9 cellular contexts compared by ENCODE assay signal in the genomic region with DNA sequence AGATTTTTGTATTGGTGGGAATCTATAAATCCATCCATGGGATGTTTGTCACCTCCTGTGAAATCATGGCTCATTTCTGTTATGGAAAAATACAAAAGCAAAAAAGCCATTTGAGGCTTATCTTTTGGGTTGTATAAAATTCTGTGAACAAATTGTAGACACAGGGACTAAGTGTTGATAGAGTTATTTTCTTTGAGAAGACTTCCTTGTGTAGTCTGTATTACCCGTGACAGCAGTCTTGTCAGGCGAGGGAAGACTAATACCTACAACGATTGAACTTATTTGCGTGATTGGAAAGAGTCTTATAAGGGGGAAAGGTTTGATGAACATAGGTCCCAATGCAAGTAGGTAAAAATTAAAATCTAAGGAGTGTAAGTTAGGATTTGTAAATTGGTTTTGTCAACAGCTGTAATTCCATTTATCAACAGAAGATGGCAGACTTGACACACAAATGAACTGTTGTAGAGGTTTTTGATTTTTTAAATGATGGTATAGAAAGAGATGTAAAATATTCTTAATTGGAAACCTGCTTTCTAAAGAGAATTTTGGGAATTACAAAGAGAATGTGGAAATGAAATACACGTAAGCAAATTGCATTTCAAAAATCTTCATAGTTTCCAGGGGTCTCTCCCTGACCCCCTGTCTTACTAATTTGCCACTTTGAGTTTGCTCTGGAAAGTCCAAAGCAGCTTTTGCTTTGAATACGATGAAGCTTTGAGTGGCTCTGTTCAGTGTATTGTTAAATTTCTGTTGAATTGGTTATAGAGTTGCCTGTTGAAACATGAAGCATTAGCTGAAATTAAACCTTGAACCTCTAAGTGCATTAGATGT.
DNase-seq lines count a peak whose midpoint lies in the region; ATAC-seq, FAIRE-seq and TF ChIP-seq lines count a peak whose summit lies in the region.
"Had no signal": no experiment of that assay in that cellular context is flagged by ENCODE, and none has a peak within 500 bp of the region (broad histone marks: within the 10 kb centered on the region; RNA-seq: fewer than 3 reads in every experiment).

No MANE protein-coding gene starts in this region.

- H3K4me3 ChIP-seq in DND-41 (ENCODE audit: low read depth in 1 of 2, low read length in 2 of 2) = no peak overlapping the region
- H3K4me3 ChIP-seq: SJSA1 had no signal

- TF ChIP-seq CTCF in DND-41 (IDR thresholded peaks at IDR 0.05; ENCODE audit: borderline replicate concordance, extremely low read depth, low read length, poor library complexity, severe bottlenecking) = peak; percentile 80

- no peak overlapping the region for H3K27ac ChIP-seq in DND-41 (ENCODE audit: low read length)
- H3K27ac ChIP-seq: SJSA1 had no signal

- DNase-seq in DND-41 = no peak
- DNase-seq in HTR-8/SVneo (ENCODE audit: insufficient read length, low spot score) = peak; percentile 13
- peak; percentile 50 for DNase-seq in astrocyte of the hippocampus (ENCODE audit: low read depth, low spot score)
- DNase-seq in left kidney (ENCODE audit: low read depth, low spot score) = peak; percentile 38
- no peak for DNase-seq in NCI-H345 treated with DMSO at 0.1 percent for 48 hours (lab: John Stamatoyannopoulos, UW; ENCODE audit: unreplicated experiment)
- DNase-seq in GF-D8 (lab: John Stamatoyannopoulos, UW) = no peak
- DNase-seq in UCSD-AML1 (lab: John Stamatoyannopoulos, UW; ENCODE audit: unreplicated experiment) = no peak
- DNase-seq in middle frontal gyrus (ENCODE audit: extremely low spot score, low spot score) = no peak

- H3K9ac ChIP-seq in DND-41 (ENCODE audit: low read depth, low read length) = no peak overlapping the region

- H3K9me3 ChIP-seq in DND-41 (ENCODE audit: insufficient read depth, low read length, severe bottlenecking) = no peaks in the 10 kb centered on the region
- H3K9me3 ChIP-seq: SJSA1 had no signal

- H2AFZ ChIP-seq in DND-41 (ENCODE audit: low read depth, low read length) = no peak overlapping the region

- H3K79me2 ChIP-seq in DND-41 (ENCODE audit: insufficient read depth, low read length) = no peaks in the 10 kb centered on the region

- no peak for ATAC-seq in DND-41 (ENCODE audit: insufficient read depth, low read depth)

- FAIRE-seq in HTR-8/SVneo (lab: Jason Lieb, UNC) = no peak

- H3K27me3 ChIP-seq in DND-41 (ENCODE audit: insufficient read depth, low read length, poor library complexity) = no peaks in the 10 kb centered on the region
- H3K27me3 ChIP-seq: SJSA1 had no signal

- H4K20me1 ChIP-seq in DND-41 (ENCODE audit: insufficient read depth, low read length) = peaks cover 4% of the 10 kb centered on the region; the same call in 1 of the 2 replicates

- peaks cover 3% of the 10 kb centered on the region; the same call in 1 of the 2 replicates for H3K36me3 ChIP-seq in DND-41 (ENCODE audit: insufficient read depth, low read length)

- H3K4me1 ChIP-seq in DND-41 (ENCODE audit: insufficient read depth, low read length) = no peaks in the 10 kb centered on the region
- H3K4me1 ChIP-seq: SJSA1 had no signal

- H3K4me2 ChIP-seq in DND-41 (ENCODE audit: insufficient read depth, low read length) = no peak overlapping the region

Comparison
In these comparisons a context has a peak if more than half of its experiments do, and no peak if none do; other contexts are left out.
1. DNase-seq: peak in HTR-8/SVneo (single experiment), astrocyte of the hippocampus (single experiment) and left kidney (single experiment); none in DND-41 (single experiment), NCI-H345 treated with DMSO at 0.1 percent for 48 hours (single experiment), GF-D8 (single experiment), UCSD-AML1 (single experiment) and middle frontal gyrus (single experiment).